In genomic region chr1:53381790-53382401, GRCh38 we compare ENCODE assay signal across 17 cellular contexts. TPM values are rescaled to one million over a fixed set of nuclear protein-coding genes. Genes with fewer than 3 reads are reported as not detected.
DNase-seq lines count a peak whose midpoint lies in the region; ATAC-seq and TF ChIP-seq lines count a peak whose summit lies in the region.
"Had no signal": no experiment of that assay in that cellular context is flagged by ENCODE, and none has a peak within 500 bp of the region (broad histone marks: within the 10 kb centered on the region; RNA-seq: fewer than 3 reads in every experiment).

No MANE protein-coding gene starts in this region.

- H2BK120ac ChIP-seq in mesenchymal stem cell (ENCODE audit: low read depth, low read length): no peak overlapping the region

- no peak overlapping the region for H4K91ac ChIP-seq in mesenchymal stem cell (ENCODE audit: low read length)

- H3K4me1 Mint-ChIP-seq in T-helper 2 cell treated with Interferon-gamma antibody and Interleukin-4, amounts not matched to agents 5 μg/mL and 100 μg/mL, for 36 hours (ENCODE audit: low read depth): peaks cover 4% of the 10 kb centered on the region
- H3K4me1 Mint-ChIP-seq: activated T-helper 17 cell treated with anti-CD3 and anti-CD28 coated beads, Interleukin-2, amount 50 U/mL, for 72 hours had no signal

- H3K27ac ChIP-seq in mesenchymal stem cell (ENCODE audit: low read length, poor library complexity, severe bottlenecking) (no peak overlapping the region), upper lobe of left lung (no peak overlapping the region)

- H3K4me2 ChIP-seq in mesenchymal stem cell (ENCODE audit: low read length, poor library complexity, severe bottlenecking): no peak overlapping the region

- no peak for TF ChIP-seq CTCF in cardiac fibroblast (IDR thresholded peaks at IDR 0.05; ENCODE audit: low read depth, low read length)
- no peak for TF ChIP-seq CTCF in upper lobe of left lung (IDR thresholded peaks at IDR 0.05)

- H2AK5ac ChIP-seq in mesenchymal stem cell (ENCODE audit: low read length, severe bottlenecking): no peak overlapping the region

- H4K8ac ChIP-seq in mesenchymal stem cell (ENCODE audit: low read length): no peak overlapping the region

- no peak overlapping the region for H3K4me3 Mint-ChIP-seq in T-helper 2 cell treated with Interferon-gamma antibody and Interleukin-4, amounts not matched to agents 5 μg/mL and 100 μg/mL, for 36 hours
- H3K4me3 Mint-ChIP-seq: activated T-helper 17 cell treated with anti-CD3 and anti-CD28 coated beads, Interleukin-2, amount 50 U/mL, for 72 hours; effector memory CD8-positive, alpha-beta T cell had no signal

- peaks cover 4% of the 10 kb centered on the region for H3K4me1 ChIP-seq in mesenchymal stem cell (ENCODE audit: control insufficient read depth, insufficient read depth, low read depth, low read length)
- H3K4me1 ChIP-seq in upper lobe of left lung: no peaks in the 10 kb centered on the region

- no peak overlapping the region for H3K9ac ChIP-seq in mesenchymal stem cell (ENCODE audit: low read length)

- DNase-seq in Daoy (ENCODE audit: low read depth): peak; percentile 80
- peak; percentile 61 for DNase-seq in NCI-H226
- peak; percentile 9 to 68 for DNase-seq in cardiac fibroblast (ENCODE audit: low read depth in 2 of 2)
- DNase-seq in mesenchymal stem cell: peak; percentile 46
- DNase-seq in upper lobe of left lung: no peak
- DNase-seq in T-helper 2 cell treated with Interferon-gamma antibody and Interleukin-4, amounts not matched to agents 5 μg/mL and 100 μg/mL, for 36 hours (ENCODE audit: low spot score): no peak
- DNase-seq in DMS53 treated with DMSO at 0.1 percent for 48 hours (lab: John Stamatoyannopoulos, UW; ENCODE audit: unreplicated experiment): no peak
- DNase-seq: activated CD4-positive, alpha-beta T cell treated with anti-CD3 and anti-CD28 coated beads, Interleukin-2, amount 50 U/mL, for 4 hours; C1 segment of cervical spinal cord; effector memory CD8-positive, alpha-beta T cell; H7; midbrain; NCI-H1105 treated with DMSO at 0.1 percent for 48 hours; stimulated activated CD4-positive, alpha-beta T cell treated with anti-CD3 and anti-CD28 coated beads, Interleukin-1b, Interleukin-23, amount 100 ng/mL, for 48 hours; T-helper 2 cell had no signal

- no peak overlapping the region for H3K4me3 ChIP-seq in cardiac fibroblast (replicated peaks in 1 of 2; ENCODE audit: low read depth in 2 of 2, low read length in 2 of 2)
- H3K4me3 ChIP-seq in mesenchymal stem cell (ENCODE audit: insufficient read depth in 1 of 2, low read depth in 1 of 2, low read length in 2 of 2): no peak overlapping the region
- H3K4me3 ChIP-seq in upper lobe of left lung: no peak overlapping the region

- H3K9me3 Mint-ChIP-seq in T-helper 2 cell treated with Interferon-gamma antibody and Interleukin-4, amounts not matched to agents 5 μg/mL and 100 μg/mL, for 36 hours: no peaks in the 10 kb centered on the region
- H3K9me3 Mint-ChIP-seq: activated T-helper 17 cell treated with anti-CD3 and anti-CD28 coated beads, Interleukin-2, amount 50 U/mL, for 72 hours; effector memory CD8-positive, alpha-beta T cell had no signal

- H3K36me3 ChIP-seq in mesenchymal stem cell (ENCODE audit: control insufficient read depth in 1 of 2, insufficient read depth in 2 of 2, low read depth in 1 of 2, low read length in 2 of 2) (no peaks in the 10 kb centered on the region), upper lobe of left lung (no peaks in the 10 kb centered on the region)

- H2BK12ac ChIP-seq in mesenchymal stem cell (ENCODE audit: low read length in 2 of 2): no peak overlapping the region

- H3K9me3 ChIP-seq in mesenchymal stem cell (ENCODE audit: control insufficient read depth, low read length) (no peaks in the 10 kb centered on the region), upper lobe of left lung (no peaks in the 10 kb centered on the region)

- no peak overlapping the region for H2BK5ac ChIP-seq in mesenchymal stem cell (ENCODE audit: low read depth, low read length, poor library complexity, severe bottlenecking)

- H3K14ac ChIP-seq in mesenchymal stem cell (ENCODE audit: low read length in 2 of 2): no peak overlapping the region

- H3K27me3 ChIP-seq in mesenchymal stem cell (ENCODE audit: control insufficient read depth in 1 of 2, insufficient read depth in 1 of 2, low read length in 2 of 2): peaks cover 2 to 67% of the 10 kb centered on the region in 2 experiments
- H3K27me3 ChIP-seq in upper lobe of left lung: no peaks in the 10 kb centered on the region

- WGBS in mesenchymal stem cell: 2% methylated on average over 2 of the region's 8 CpGs
- 51 to 59% methylated on average over 8 of the region's 8 CpGs for WGBS in upper lobe of left lung, 2 donors

- H3K18ac ChIP-seq in mesenchymal stem cell (ENCODE audit: low read depth in 1 of 2, low read length in 2 of 2): no peak overlapping the region

- peaks cover 38% of the 10 kb centered on the region for H3K27me3 Mint-ChIP-seq in T-helper 2 cell treated with Interferon-gamma antibody and Interleukin-4, amounts not matched to agents 5 μg/mL and 100 μg/mL, for 36 hours (ENCODE audit: low read depth)
- H3K27me3 Mint-ChIP-seq: activated T-helper 17 cell treated with anti-CD3 and anti-CD28 coated beads, Interleukin-2, amount 50 U/mL, for 72 hours had no signal

- H3K36me3 Mint-ChIP-seq in T-helper 2 cell treated with Interferon-gamma antibody and Interleukin-4, amounts not matched to agents 5 μg/mL and 100 μg/mL, for 36 hours (ENCODE audit: low read depth): no peaks in the 10 kb centered on the region

- H2BK15ac ChIP-seq in mesenchymal stem cell (ENCODE audit: low read depth, poor library complexity, severe bottlenecking): no peak overlapping the region

- H3K27ac Mint-ChIP-seq in T-helper 2 cell treated with Interferon-gamma antibody and Interleukin-4, amounts not matched to agents 5 μg/mL and 100 μg/mL, for 36 hours: no peak overlapping the region
- H3K27ac Mint-ChIP-seq: activated T-helper 17 cell treated with anti-CD3 and anti-CD28 coated beads, Interleukin-2, amount 50 U/mL, for 72 hours; effector memory CD8-positive, alpha-beta T cell had no signal

- no peak overlapping the region for H3K4ac ChIP-seq in mesenchymal stem cell (ENCODE audit: low read depth in 1 of 2, low read length in 2 of 2)

- no peaks in the 10 kb centered on the region for H3K79me1 ChIP-seq in mesenchymal stem cell (replicated peaks; ENCODE audit: low read length, poor library complexity, severe bottlenecking)

- no peak overlapping the region for H2AFZ ChIP-seq in mesenchymal stem cell (ENCODE audit: low read depth, low read length)

- no peak for TF ChIP-seq EP300 in upper lobe of left lung (IDR thresholded peaks at IDR 0.05)

- TF ChIP-seq POLR2A in upper lobe of left lung (IDR thresholded peaks at IDR 0.05): no peak

- ATAC-seq in upper lobe of left lung (ENCODE audit: low FRiP score in 2 of 2) (no peak), GM19467 (IDR thresholded peaks at IDR 0.05; ENCODE audit: unreplicated experiment) (no peak)
- ATAC-seq: activated T-helper 17 cell treated with anti-CD3 and anti-CD28 coated beads, Interleukin-2, amount 50 U/mL, for 72 hours; effector memory CD8-positive, alpha-beta T cell had no signal

- no peak overlapping the region for H3K23ac ChIP-seq in mesenchymal stem cell (ENCODE audit: low read length in 2 of 2)

RNA-seq across cellular contexts. Expression of gene LRP8, which starts 54.0 kb away (rescaled TPM):
- total RNA-seq in Daoy (2014; rRNA removed; shearing (Covaris generic)): 26.9 and 28.1 TPM in 2 replicates
- polyA plus RNA-seq in mesenchymal stem cell (2013, experiment 1 of 2): 19.5 TPM
- 17.4 TPM for polyA plus RNA-seq in mesenchymal stem cell (2013, experiment 2 of 2)
- 10 to 100 TPM in 4 of 6 donors, 1 to 10 TPM in 2; 4.6 to 23.0 (median 11.1) TPM for total RNA-seq in upper lobe of left lung

Comparison
In these comparisons a context has a peak if more than half of its experiments do, and no peak if none do; other contexts are left out.
1. DNase-seq: peak in Daoy (single experiment), NCI-H226 (single experiment), cardiac fibroblast (2 of 2) and mesenchymal stem cell (single experiment); none in upper lobe of left lung (0 of 2), T-helper 2 cell treated with Interferon-gamma antibody and Interleukin-4, amounts not matched to agents 5 μg/mL and 100 μg/mL, for 36 hours (single experiment) and DMS53 treated with DMSO at 0.1 percent for 48 hours (single experiment).